21 cellular contexts compared by ENCODE assay signal in genomic region chr3:152060701-152061100, GRCh38.
DNase-seq lines count a peak whose midpoint lies in the region; ATAC-seq and TF ChIP-seq lines count a peak whose summit lies in the region.
"Had no signal": no experiment of that assay in that cellular context is flagged by ENCODE, and none has a peak within 500 bp of the region (broad histone marks: within the 10 kb centered on the region; RNA-seq: fewer than 3 reads in every experiment).

No MANE protein-coding gene starts in this region.

- no peaks in the 10 kb centered on the region for H3K79me1 ChIP-seq in mesendoderm (ENCODE audit: low read length)

- no peak overlapping the region for H3K4me3 Mint-ChIP-seq in type B pancreatic cell
- H3K4me3 Mint-ChIP-seq: naive thymus-derived CD4-positive, alpha-beta T cell had no signal

- H3K36me3 Mint-ChIP-seq in type B pancreatic cell, result no peaks in the 10 kb centered on the region
- H3K36me3 Mint-ChIP-seq: activated naive CD4-positive, alpha-beta T cell treated with anti-CD3 and anti-CD28 coated beads, Interleukin-2, amount 50 U/mL, for 72 hours had no signal

- H3K4me1 Mint-ChIP-seq in type B pancreatic cell (ENCODE audit: unreplicated experiment), result no peaks in the 10 kb centered on the region

- no peak for ATAC-seq in left ventricle myocardium superior
- ATAC-seq: activated naive CD4-positive, alpha-beta T cell treated with anti-CD3 and anti-CD28 coated beads, Interleukin-2, amount 50 U/mL, for 72 hours; foreskin keratinocyte; naive thymus-derived CD4-positive, alpha-beta T cell; Panc1; sciatic nerve had no signal

- TF ChIP-seq POLR2A in vagina (IDR thresholded peaks at IDR 0.05), result no peak

- no peaks in the 10 kb centered on the region for H3K4me1 ChIP-seq in mesendoderm (ENCODE audit: control insufficient read depth, low read depth, low read length)
- H3K4me1 ChIP-seq in vagina, result no peaks in the 10 kb centered on the region
- H3K4me1 ChIP-seq: foreskin keratinocyte, parathyroid adenoma had no signal

- H3K9ac ChIP-seq in mesendoderm (ENCODE audit: low read length), result no peak overlapping the region
- H3K9ac ChIP-seq: parathyroid adenoma had no signal

- no peak overlapping the region for H2BK5ac ChIP-seq in mesendoderm (ENCODE audit: low read length)

- intact Hi-C loops in vagina (cut with DNase I), result loop anchor here (5.0 kb wide), 1 partner anchor 1322 kb away; no protein-coding TSS in a partner anchor
- intact Hi-C loops in left ventricle myocardium superior (cut with micrococcal nuclease), result no loop called here

- H3K4me3 ChIP-seq in mesendoderm (ENCODE audit: low read length) (no peak overlapping the region), vagina (no peak overlapping the region)
- H3K4me3 ChIP-seq: SK-N-MC, tibial nerve had no signal

- H3K23ac ChIP-seq in mesendoderm (ENCODE audit: low read length), result no peak overlapping the region

- no peak overlapping the region for H3K27ac ChIP-seq in mesendoderm (ENCODE audit: low read depth, low read length)
- no peak overlapping the region for H3K27ac ChIP-seq in vagina
- H3K27ac ChIP-seq: foreskin keratinocyte, parathyroid adenoma, SK-N-MC had no signal

- H3K56ac ChIP-seq in mesendoderm (ENCODE audit: low read length), result no peak overlapping the region

- no peak overlapping the region for H2BK15ac ChIP-seq in mesendoderm (replicated peaks; ENCODE audit: low read depth)

- no peak overlapping the region for H4K8ac ChIP-seq in mesendoderm (ENCODE audit: low read depth, low read length)

- no peak overlapping the region for H3K27ac Mint-ChIP-seq in type B pancreatic cell
- H3K27ac Mint-ChIP-seq: activated naive CD4-positive, alpha-beta T cell treated with anti-CD3 and anti-CD28 coated beads, Interleukin-2, amount 50 U/mL, for 72 hours; naive thymus-derived CD4-positive, alpha-beta T cell had no signal

- no peaks in the 10 kb centered on the region for H3K9me3 ChIP-seq in vagina
- H3K9me3 ChIP-seq: tibial nerve had no signal

- H3K27me3 ChIP-seq in mesendoderm (ENCODE audit: insufficient read depth, low read length, poor library complexity) (no peaks in the 10 kb centered on the region), vagina (no peaks in the 10 kb centered on the region)
- H3K27me3 ChIP-seq: foreskin keratinocyte, tibial nerve had no signal

- peak; percentile 80 for DNase-seq in DMS53 (lab: John Stamatoyannopoulos, UW)
- DNase-seq in NCI-H1092 (lab: John Stamatoyannopoulos, UW), result peak; percentile 68
- peak; percentile 26 to 53 for DNase-seq in SHP77 (lab: John Stamatoyannopoulos, UW)
- DNase-seq in mesendoderm, result peak; percentile 4
- DNase-seq in activated CD8-positive, alpha-beta memory T cell treated with anti-CD3 and anti-CD28 coated beads for 24 hours, result no peak
- DNase-seq in type B pancreatic cell (ENCODE audit: extremely low spot score, unreplicated experiment), result no peak
- DNase-seq in vagina (ENCODE audit: extremely low spot score in 2 of 2), result no peak
- DNase-seq in left ventricle myocardium superior, result no peak
- DNase-seq: activated CD4-positive, alpha-beta T cell treated with anti-CD3 and anti-CD28 coated beads for 1 hour; COR-L47; foreskin keratinocyte; hippocampal formation; mammary epithelial cell; naive thymus-derived CD4-positive, alpha-beta T cell; stimulated activated naive CD4-positive, alpha-beta T cell treated with Interleukin-2 at 50 U/mL for 16 hours had no signal

- TF ChIP-seq CTCF in type B pancreatic cell (conservative IDR thresholded peaks at IDR 0.05), result no peak
- TF ChIP-seq CTCF in vagina (IDR thresholded peaks at IDR 0.05), result no peak

- no peak overlapping the region for H3K4ac ChIP-seq in mesendoderm (ENCODE audit: low read depth, low read length)

- no peaks in the 10 kb centered on the region for H3K9me3 Mint-ChIP-seq in type B pancreatic cell

- no peak overlapping the region for H2AK5ac ChIP-seq in mesendoderm (ENCODE audit: low read length)

- no peak overlapping the region for H3K18ac ChIP-seq in mesendoderm (ENCODE audit: low read length)

- H2BK120ac ChIP-seq in mesendoderm (ENCODE audit: low read depth, low read length), result no peak overlapping the region

- no peaks in the 10 kb centered on the region for H3K36me3 ChIP-seq in mesendoderm (ENCODE audit: control insufficient read depth, insufficient read depth, low read length)
- no peaks in the 10 kb centered on the region for H3K36me3 ChIP-seq in vagina
- H3K36me3 ChIP-seq: tibial nerve had no signal

- H3K27me3 Mint-ChIP-seq in type B pancreatic cell, result no peaks in the 10 kb centered on the region

- no peak overlapping the region for H3K4me2 ChIP-seq in mesendoderm (ENCODE audit: low read length)

- no CpG with 5 or more reads among the region's 1 CpG for WGBS in mesendoderm (ENCODE audit: extremely low coverage, insufficient coverage, low lambda C conversion rate)

- no peaks in the 10 kb centered on the region for H3K79me2 ChIP-seq in mesendoderm (ENCODE audit: control insufficient read depth, insufficient read depth, low read length)
- H3K79me2 ChIP-seq: parathyroid adenoma had no signal

- no peak overlapping the region for H4K5ac ChIP-seq in mesendoderm (ENCODE audit: low read length)

Comparison
In these comparisons a context has a peak if more than half of its experiments do, and no peak if none do; other contexts are left out.
1. DNase-seq: peak in DMS53 (single experiment), NCI-H1092 (single experiment), SHP77 (2 of 2) and mesendoderm (single experiment); none in activated CD8-positive, alpha-beta memory T cell treated with anti-CD3 and anti-CD28 coated beads for 24 hours (single experiment), type B pancreatic cell (single experiment), vagina (0 of 2) and left ventricle myocardium superior (single experiment).